18 cellular contexts compared by ENCODE assay signal in the genomic region with DNA sequence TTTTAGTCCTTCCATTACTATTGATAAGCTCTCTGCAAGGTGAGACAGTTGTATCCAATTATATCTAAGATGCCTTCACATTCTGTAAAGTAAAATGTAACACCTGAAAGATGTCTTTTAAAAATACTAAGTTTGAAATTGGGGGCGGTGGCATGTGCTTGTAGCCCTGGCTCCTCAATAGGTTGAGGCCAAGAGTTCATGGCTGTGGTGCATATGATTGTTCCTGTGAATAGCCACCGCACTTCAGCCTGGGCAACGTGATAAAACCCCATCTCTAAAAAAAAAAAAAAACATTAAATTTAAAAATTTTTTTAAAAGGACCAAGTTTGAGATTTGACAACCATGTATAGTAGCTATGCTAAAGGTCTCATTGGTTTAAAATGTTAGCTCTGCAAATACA.
"Had no signal": no experiment of that assay in that cellular context is flagged by ENCODE, and none has a peak within 500 bp of the region (broad histone marks: within the 10 kb centered on the region; RNA-seq: fewer than 3 reads in every experiment).

No MANE protein-coding gene starts in this region.

- H3K9ac ChIP-seq: neural progenitor cell had no signal

- ATAC-seq: foreskin keratinocyte; left cardiac atrium; naive thymus-derived CD8-positive, alpha-beta T cell had no signal

- DNase-seq: colonic mucosa; dermis blood vessel endothelial cell; endodermal cell; erythroblast; foreskin keratinocyte; kidney; left cardiac atrium; left ventricle myocardium inferior; mesendoderm; naive thymus-derived CD8-positive, alpha-beta T cell; nucleus accumbens; ovary; small intestine; stimulated activated CD4-positive, alpha-beta T cell treated with anti-CD3 and anti-CD28 coated beads, Interleukin-2, amount 100 ng/mL, for 48 hours; stimulated activated naive CD4-positive, alpha-beta T cell treated with Interleukin-2 at 50 U/mL for 16 hours; trophoblast cell had no signal

- H3K4me2 ChIP-seq: neural progenitor cell had no signal

- H3K27me3 Mint-ChIP-seq: naive thymus-derived CD8-positive, alpha-beta T cell had no signal

- H3K36me3 ChIP-seq: ovary had no signal

- H3K9me3 Mint-ChIP-seq: endodermal cell; naive thymus-derived CD8-positive, alpha-beta T cell; neural progenitor cell had no signal

- H3K4me3 ChIP-seq: colonic mucosa, left ventricle myocardium inferior, neural progenitor cell, ovary, right atrium auricular region had no signal

- H3K27ac Mint-ChIP-seq: endodermal cell, neural progenitor cell had no signal

- H3K9me3 ChIP-seq: colonic mucosa, left ventricle myocardium inferior, ovary, right atrium auricular region had no signal

- H3K4me3 Mint-ChIP-seq: endodermal cell; naive thymus-derived CD8-positive, alpha-beta T cell; neural progenitor cell had no signal

- H2AFZ ChIP-seq: neural progenitor cell had no signal

- H3K4me1 ChIP-seq: neural progenitor cell had no signal

- H3K27ac ChIP-seq: colonic mucosa, foreskin keratinocyte, neural progenitor cell, ovary, right atrium auricular region had no signal

- H3K27me3 ChIP-seq: colonic mucosa, foreskin keratinocyte, neural progenitor cell, ovary, right atrium auricular region had no signal
